Comparison of ENCODE assay signal across 11 cellular contexts in genomic region chr1:154940880-154941228, GRCh38. TPM values are rescaled to one million over a fixed set of nuclear protein-coding genes. Genes with fewer than 3 reads are reported as not detected.
DNase-seq lines count a peak whose midpoint lies in the region; ATAC-seq, FAIRE-seq and TF ChIP-seq lines count a peak whose summit lies in the region.
"Had no signal": no experiment of that assay in that cellular context is flagged by ENCODE, and none has a peak within 500 bp of the region (broad histone marks: within the 10 kb centered on the region; RNA-seq: fewer than 3 reads in every experiment).

No MANE protein-coding gene starts in this region.

- FAIRE-seq in GM19239 (lab: Jason Lieb, UNC) (peak; percentile 26), H54 (lab: Jason Lieb, UNC) (no peak)
- FAIRE-seq: frontal cortex had no signal

- peak overlapping the region; percentile 90 to 97 (median 93) for H3K27ac Mint-ChIP-seq in CD4-positive, alpha-beta memory T cell
- peak overlapping the region; percentile 71 for H3K27ac Mint-ChIP-seq in activated naive CD8-positive, alpha-beta T cell treated with anti-CD3 and anti-CD28 coated beads for 36 hours
- H3K27ac Mint-ChIP-seq in natural killer cell treated with Interleukin-12 subunit alpha and Interleukin-12 subunit beta and Interleukin-15 and Interleukin-18, amount 100 ng/mL, for 72 hours: peak overlapping the region; percentile 82 to 88

- peaks cover 53 to 87% (median 68%) of the 10 kb centered on the region in 4 donors for H3K4me1 Mint-ChIP-seq in CD4-positive, alpha-beta memory T cell
- peaks cover 65% of the 10 kb centered on the region for H3K4me1 Mint-ChIP-seq in activated naive CD8-positive, alpha-beta T cell treated with anti-CD3 and anti-CD28 coated beads for 36 hours
- peaks cover 48 to 68% of the 10 kb centered on the region in 2 donors for H3K4me1 Mint-ChIP-seq in natural killer cell treated with Interleukin-12 subunit alpha and Interleukin-12 subunit beta and Interleukin-15 and Interleukin-18, amount 100 ng/mL, for 72 hours (ENCODE audit: low read depth in 2 of 2)

- no peaks in the 10 kb centered on the region for H3K9me3 ChIP-seq in CD4-positive, alpha-beta memory T cell (ENCODE audit: control insufficient read depth in 1 of 2, low read length in 2 of 2)
- H3K9me3 ChIP-seq: left ventricle myocardium inferior had no signal

- peaks cover 82% of the 10 kb centered on the region for H3K4me1 ChIP-seq in CD4-positive, alpha-beta memory T cell (ENCODE audit: insufficient read depth, low read length)

- CTCF ChIA-PET in CD4-positive, alpha-beta memory T cell (lab: Charles Lee; ENCODE audit: partially characterized antibody): interaction anchor here (0.9 to 8.0 kb wide), 8 partner anchors 12 to 381 kb away, joined by 3 to 65 read pairs (median 4); partner anchors contain the start of genes PBXIP1 and PYGO2

- H3K36me3 Mint-ChIP-seq in CD4-positive, alpha-beta memory T cell: peaks cover 1 to 37% of the 10 kb centered on the region in 2 donors
- H3K36me3 Mint-ChIP-seq in activated naive CD8-positive, alpha-beta T cell treated with anti-CD3 and anti-CD28 coated beads for 36 hours: peaks cover 4% of the 10 kb centered on the region
- H3K36me3 Mint-ChIP-seq in natural killer cell treated with Interleukin-12 subunit alpha and Interleukin-12 subunit beta and Interleukin-15 and Interleukin-18, amount 100 ng/mL, for 72 hours: no peaks in the 10 kb centered on the region

- H3K4me3 Mint-ChIP-seq in CD4-positive, alpha-beta memory T cell: peak overlapping the region in 6 of 8 donors; percentile 49 to 70 (median 65)
- H3K4me3 Mint-ChIP-seq in activated naive CD8-positive, alpha-beta T cell treated with anti-CD3 and anti-CD28 coated beads for 36 hours: no peak overlapping the region
- H3K4me3 Mint-ChIP-seq in natural killer cell treated with Interleukin-12 subunit alpha and Interleukin-12 subunit beta and Interleukin-15 and Interleukin-18, amount 100 ng/mL, for 72 hours: peak overlapping the region; percentile 77

- H3K27me3 ChIP-seq in CD4-positive, alpha-beta memory T cell (ENCODE audit: insufficient read depth, low read length): no peaks in the 10 kb centered on the region

- POLR2A ChIA-PET in CD4-positive, alpha-beta memory T cell (lab: Charles Lee; ENCODE audit: partially characterized antibody): interaction anchor here (0.7 to 1.8 kb wide), 7 partner anchors 8 to 381 kb away, joined by 3 to 6 read pairs (median 4); partner anchors contain the start of genes CKS1B and FLAD1

- no peak for TF ChIP-seq POLR2A in H54 (IDR thresholded peaks at IDR 0.05; ENCODE audit: low read depth, low read length)

- intact Hi-C loops in CD4-positive, alpha-beta memory T cell (cut with micrococcal nuclease): no loop called here
- intact Hi-C loops in sciatic nerve (cut with DNase I): no loop called here

- H3K27ac ChIP-seq in CD4-positive, alpha-beta memory T cell (ENCODE audit: low read depth, low read length): peak overlapping the region; percentile 82
- H3K27ac ChIP-seq: left ventricle myocardium inferior had no signal

- ATAC-seq in natural killer cell treated with Interleukin-12 subunit alpha and Interleukin-12 subunit beta and Interleukin-15 and Interleukin-18, amount 100 ng/mL, for 72 hours: no peak
- ATAC-seq in sciatic nerve: no peak

- H3K4me3 ChIP-seq in CD4-positive, alpha-beta memory T cell (ENCODE audit: low read length in 2 of 2): no peak overlapping the region
- H3K4me3 ChIP-seq: left ventricle myocardium inferior had no signal

- H3K9me3 Mint-ChIP-seq in CD4-positive, alpha-beta memory T cell: peaks cover 0 to 2% (median 0%) of the 10 kb centered on the region in 8 donors
- H3K9me3 Mint-ChIP-seq in activated naive CD8-positive, alpha-beta T cell treated with anti-CD3 and anti-CD28 coated beads for 36 hours: no peaks in the 10 kb centered on the region
- no peaks in the 10 kb centered on the region for H3K9me3 Mint-ChIP-seq in natural killer cell treated with Interleukin-12 subunit alpha and Interleukin-12 subunit beta and Interleukin-15 and Interleukin-18, amount 100 ng/mL, for 72 hours

- H3K36me3 ChIP-seq in CD4-positive, alpha-beta memory T cell (ENCODE audit: insufficient read depth, low read length): peaks cover 21% of the 10 kb centered on the region

- H3K27me3 Mint-ChIP-seq in CD4-positive, alpha-beta memory T cell: no peaks in the 10 kb centered on the region
- no peaks in the 10 kb centered on the region for H3K27me3 Mint-ChIP-seq in activated naive CD8-positive, alpha-beta T cell treated with anti-CD3 and anti-CD28 coated beads for 36 hours
- no peaks in the 10 kb centered on the region for H3K27me3 Mint-ChIP-seq in natural killer cell treated with Interleukin-12 subunit alpha and Interleukin-12 subunit beta and Interleukin-15 and Interleukin-18, amount 100 ng/mL, for 72 hours

- DNase-seq in CD4-positive, alpha-beta memory T cell: no peak
- DNase-seq in GM19239 (ENCODE audit: insufficient read length, low spot score): no peak
- DNase-seq in activated naive CD8-positive, alpha-beta T cell treated with anti-CD3 and anti-CD28 coated beads for 36 hours: no peak
- DNase-seq in natural killer cell treated with Interleukin-12 subunit alpha and Interleukin-12 subunit beta and Interleukin-15 and Interleukin-18, amount 100 ng/mL, for 72 hours (ENCODE audit: low spot score): no peak
- no peak for DNase-seq in H54 (ENCODE audit: insufficient read length, low spot score)
- DNase-seq in NK-92 (lab: John Stamatoyannopoulos, UW; ENCODE audit: unreplicated experiment): no peak
- no peak for DNase-seq in sciatic nerve (ENCODE audit: low spot score)
- no peak for DNase-seq in activated effector memory CD4-positive, alpha-beta T cell treated with Interleukin-2 at 50 U/mL for 16 hours
- DNase-seq: left ventricle myocardium inferior, NCI-H146 had no signal

RNA-seq across cellular contexts. Expression of gene PMVK, which starts 4.3 kb away (rescaled TPM):
- total RNA-seq in CD4-positive, alpha-beta memory T cell: 10 to 100 TPM; 17.6 to 21.2 TPM
- polyA plus RNA-seq in CD4-positive, alpha-beta memory T cell: 10 to 100 TPM; 61.7 to 87.0 TPM
- 10 to 100 TPM; 29.8 to 32.8 TPM for total RNA-seq in activated naive CD8-positive, alpha-beta T cell treated with anti-CD3 and anti-CD28 coated beads for 36 hours
- total RNA-seq in natural killer cell treated with Interleukin-12 subunit alpha and Interleukin-12 subunit beta and Interleukin-15 and Interleukin-18, amount 100 ng/mL, for 72 hours: 10 to 100 TPM; 28.8 to 53.9 TPM
- 30.4 TPM for total RNA-seq in sciatic nerve

RNA-seq across cellular contexts. Expression of gene PBXIP1, which starts 15.0 kb away (rescaled TPM):
- 100 to 1,000 TPM; 435 to 438 TPM for total RNA-seq in CD4-positive, alpha-beta memory T cell
- 100 to 1,000 TPM; 263 to 404 TPM for polyA plus RNA-seq in CD4-positive, alpha-beta memory T cell
- total RNA-seq in activated naive CD8-positive, alpha-beta T cell treated with anti-CD3 and anti-CD28 coated beads for 36 hours: 10 to 100 TPM; 12.2 to 13.2 TPM
- total RNA-seq in natural killer cell treated with Interleukin-12 subunit alpha and Interleukin-12 subunit beta and Interleukin-15 and Interleukin-18, amount 100 ng/mL, for 72 hours: 10 to 100 TPM; 28.9 to 40.7 TPM
- 71.1 TPM for total RNA-seq in sciatic nerve

RNA-seq across cellular contexts. Expression of gene PYGO2, which starts 20.7 kb away (rescaled TPM):
- 10 to 100 TPM; 78.4 to 80.2 TPM for total RNA-seq in CD4-positive, alpha-beta memory T cell
- 10 to 100 TPM; 22.5 to 54.2 TPM for polyA plus RNA-seq in CD4-positive, alpha-beta memory T cell
- 10 to 100 TPM; 24.2 to 25.1 TPM for total RNA-seq in activated naive CD8-positive, alpha-beta T cell treated with anti-CD3 and anti-CD28 coated beads for 36 hours
- 10 to 100 TPM; 27.4 to 36.0 TPM for total RNA-seq in natural killer cell treated with Interleukin-12 subunit alpha and Interleukin-12 subunit beta and Interleukin-15 and Interleukin-18, amount 100 ng/mL, for 72 hours
- 25.0 TPM for total RNA-seq in sciatic nerve

RNA-seq across cellular contexts. Expression of gene SHC1, which starts 29.7 kb away (rescaled TPM):
- total RNA-seq in CD4-positive, alpha-beta memory T cell: 10 to 100 TPM; 78.4 to 81.7 TPM
- 10 to 100 TPM; 36.4 to 44.5 TPM for polyA plus RNA-seq in CD4-positive, alpha-beta memory T cell
- 10 to 100 TPM; 34.7 to 38.4 TPM for total RNA-seq in activated naive CD8-positive, alpha-beta T cell treated with anti-CD3 and anti-CD28 coated beads for 36 hours
- total RNA-seq in natural killer cell treated with Interleukin-12 subunit alpha and Interleukin-12 subunit beta and Interleukin-15 and Interleukin-18, amount 100 ng/mL, for 72 hours: 10 to 100 TPM; 72.3 to 72.7 TPM
- total RNA-seq in sciatic nerve: 92.5 TPM

RNA-seq across cellular contexts. Expression of gene CKS1B, which starts 33.6 kb away (rescaled TPM):
- total RNA-seq in CD4-positive, alpha-beta memory T cell: 10 to 100 TPM; 12.2 to 13.0 TPM
- 10 to 100 TPM; 50.2 to 67.9 TPM for polyA plus RNA-seq in CD4-positive, alpha-beta memory T cell
- 100 to 1,000 TPM; 156 TPM for total RNA-seq in activated naive CD8-positive, alpha-beta T cell treated with anti-CD3 and anti-CD28 coated beads for 36 hours
- total RNA-seq in natural killer cell treated with Interleukin-12 subunit alpha and Interleukin-12 subunit beta and Interleukin-15 and Interleukin-18, amount 100 ng/mL, for 72 hours: 10 to 100 TPM; 52.4 to 72.9 TPM
- total RNA-seq in sciatic nerve: 31.7 TPM
